ENCODE assay signal across 10 cellular contexts in the genomic region with DNA sequence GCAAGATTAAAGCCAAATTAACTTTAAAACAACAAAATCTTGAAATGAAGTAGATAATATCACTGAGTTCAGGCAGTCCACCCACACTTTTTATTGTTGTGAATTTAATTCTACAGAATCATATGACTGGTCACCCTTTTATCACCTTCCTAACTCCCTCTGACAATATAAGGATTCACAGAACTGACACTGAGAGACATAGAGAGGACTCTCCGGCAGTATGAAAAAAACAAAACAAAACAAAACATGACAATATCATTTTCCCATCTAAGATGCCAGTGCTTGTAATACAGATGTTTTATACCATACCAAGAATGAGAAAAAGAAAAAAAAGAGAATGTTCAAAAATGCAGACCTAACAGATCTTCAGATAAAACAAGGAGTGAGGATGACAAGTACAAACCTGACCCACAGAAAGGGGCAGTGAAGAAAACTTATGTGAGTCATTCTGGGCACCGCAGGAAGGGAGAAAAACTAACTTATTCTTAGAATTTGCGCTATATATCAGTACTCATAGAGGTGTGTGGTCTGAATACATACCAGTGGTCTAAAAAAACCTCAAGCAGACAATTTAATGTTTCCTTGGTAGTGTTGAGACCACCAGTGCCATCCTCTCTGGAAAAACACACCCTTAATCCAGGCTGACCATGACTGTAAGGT.
DNase-seq lines count a peak whose midpoint lies in the region; ATAC-seq and TF ChIP-seq lines count a peak whose summit lies in the region.
"Had no signal": no experiment of that assay in that cellular context is flagged by ENCODE, and none has a peak within 500 bp of the region (broad histone marks: within the 10 kb centered on the region; RNA-seq: fewer than 3 reads in every experiment).

No MANE protein-coding gene starts in this region.

- H4K20me1 ChIP-seq in fibroblast of lung (ENCODE audit: control insufficient read depth, extremely low read depth, insufficient read depth, low read length) = no peaks in the 10 kb centered on the region

- no peaks in the 10 kb centered on the region for H3K36me3 ChIP-seq in fibroblast of lung (ENCODE audit: control insufficient read depth, insufficient read depth, low read length)

- H3K4me3 Mint-ChIP-seq in mesothelial cell of epicardium = no peak overlapping the region

- peaks cover 4% of the 10 kb centered on the region for H3K4me1 Mint-ChIP-seq in mesothelial cell of epicardium

- H3K27me3 ChIP-seq in fibroblast of lung (ENCODE audit: control insufficient read depth, insufficient read depth, low read length) = no peaks in the 10 kb centered on the region

- peak; percentile 29 for DNase-seq in H4 (ENCODE audit: low spot score)
- DNase-seq in RPMI7951 (ENCODE audit: low read depth) = peak; percentile 86
- DNase-seq in fibroblast of lung (ENCODE audit: low read depth in 2 of 2) = peak; percentile 15 to 74
- DNase-seq in AML-193 (lab: John Stamatoyannopoulos, UW) = no peak
- no peak for DNase-seq in mesothelial cell of epicardium (ENCODE audit: low spot score in 2 of 2, unreplicated experiment in 2 of 2)
- DNase-seq in effector CD4-positive, alpha-beta T cell = no peak
- DNase-seq in activated CD8-positive, alpha-beta memory T cell treated with anti-CD3 and anti-CD28 coated beads, Interleukin-2, amount 50 U/mL, for 48 hours = no peak
- DNase-seq: Calu3, NCI-H82 had no signal

- H3K9me3 ChIP-seq in fibroblast of lung (ENCODE audit: control insufficient read depth, insufficient read depth, low read depth, low read length) = no peaks in the 10 kb centered on the region

- H3K79me2 ChIP-seq in fibroblast of lung (ENCODE audit: control insufficient read depth, insufficient read depth, low read length) = peaks cover 2% of the 10 kb centered on the region

- H3K27me3 Mint-ChIP-seq in mesothelial cell of epicardium (ENCODE audit: low read depth) = no peaks in the 10 kb centered on the region

- H3K9ac ChIP-seq in fibroblast of lung (ENCODE audit: insufficient read depth, low read length) = no peak overlapping the region

- peaks cover 4% of the 10 kb centered on the region for H3K9me3 Mint-ChIP-seq in mesothelial cell of epicardium

- no peaks in the 10 kb centered on the region for H3K4me1 ChIP-seq in fibroblast of lung (ENCODE audit: control insufficient read depth, extremely low read depth, insufficient read depth, low read length)

- no peak overlapping the region for H3K4me3 ChIP-seq in fibroblast of lung (replicated peaks in 1 of 4; ENCODE audit: control extremely low read depth in 1 of 4, insufficient read depth in 1 of 4, low read depth in 3 of 4, low read length in 4 of 4)

- TF ChIP-seq CTCF in fibroblast of lung (conservative IDR thresholded peaks at IDR 0.05 in 1 of 2, IDR thresholded peaks at IDR 0.05 in 1 of 2; ENCODE audit: low read depth in 1 of 2, low read length in 2 of 2) (no peak), mesothelial cell of epicardium (IDR thresholded peaks at IDR 0.05; ENCODE audit: unreplicated experiment) (no peak)

- H3K36me3 Mint-ChIP-seq in mesothelial cell of epicardium = peaks cover 16% of the 10 kb centered on the region

- no peak overlapping the region for H3K27ac ChIP-seq in fibroblast of lung (ENCODE audit: insufficient read depth, low read length)

- H2AFZ ChIP-seq in fibroblast of lung (ENCODE audit: low read length) = no peak overlapping the region

- H3K27ac Mint-ChIP-seq in mesothelial cell of epicardium = no peak overlapping the region

- ATAC-seq in GM18498 (IDR thresholded peaks at IDR 0.05; ENCODE audit: unreplicated experiment) = peak; percentile 72

- H3K4me2 ChIP-seq in fibroblast of lung (ENCODE audit: extremely low read depth, insufficient read depth, low read length) = no peak overlapping the region

Comparison
In these comparisons a context has a peak if more than half of its experiments do, and no peak if none do; other contexts are left out.
1. DNase-seq: peak in H4 (single experiment), RPMI7951 (single experiment) and fibroblast of lung (2 of 2); none in AML-193 (0 of 2), mesothelial cell of epicardium (0 of 2), effector CD4-positive, alpha-beta T cell (single experiment) and activated CD8-positive, alpha-beta memory T cell treated with anti-CD3 and anti-CD28 coated beads, Interleukin-2, amount 50 U/mL, for 48 hours (single experiment).